In genomic region chr11:23509821-23510220, GRCh38 we compare ENCODE assay signal across 8 cellular contexts.
"Had no signal": no experiment of that assay in that cellular context is flagged by ENCODE, and none has a peak within 500 bp of the region (broad histone marks: within the 10 kb centered on the region; RNA-seq: fewer than 3 reads in every experiment).

No MANE protein-coding gene starts in this region.

- DNase-seq: GDM1, GF-D8 had no signal

- FAIRE-seq: G401.6, GM12878, GM12891, GM12892, GM18507, GM19239 had no signal

- H3K4me3 ChIP-seq: GM12878 had no signal
